18 cellular contexts compared by ENCODE assay signal in genomic region chr18:79427368-79428225, GRCh38. TPM values are rescaled to one million over a fixed set of nuclear protein-coding genes. Genes with fewer than 3 reads are reported as not detected.
A peak's percentile ranks its signal among the peaks of the same experiment; 100 is the strongest.
DNase-seq lines count a peak whose midpoint lies in the region; ATAC-seq lines count a peak whose summit lies in the region.
"Had no signal": no experiment of that assay in that cellular context is flagged by ENCODE, and none has a peak within 500 bp of the region (broad histone marks: within the 10 kb centered on the region; RNA-seq: fewer than 3 reads in every experiment).

No MANE protein-coding gene starts in this region.

- H3K27ac ChIP-seq in right cardiac atrium (ENCODE audit: low read length), result no peak overlapping the region
- H3K27ac ChIP-seq in SJCRH30, result no peak overlapping the region
- H3K27ac ChIP-seq in mesenchymal stem cell (ENCODE audit: low read length, poor library complexity, severe bottlenecking), result no peak overlapping the region
- no peak overlapping the region for H3K27ac ChIP-seq in neuronal stem cell (replicated peaks; ENCODE audit: low read length)
- H3K27ac ChIP-seq: BLaER1 treated with 17β-estradiol and CSF1 and Interleukin-3, amounts not matched to agents 10 nM and 100 nM had no signal

- no peak for ATAC-seq in right cardiac atrium
- no peak for ATAC-seq in Right ventricle myocardium superior (ENCODE audit: poor library complexity)
- no peak for ATAC-seq in GM18909 (IDR thresholded peaks at IDR 0.05; ENCODE audit: poor library complexity, unreplicated experiment)
- ATAC-seq: CD8-positive, alpha-beta T cell; HepG2 had no signal

- no peaks in the 10 kb centered on the region for H3K27me3 ChIP-seq in right cardiac atrium (ENCODE audit: control insufficient read depth, insufficient read depth)
- H3K27me3 ChIP-seq in SJCRH30, result no peaks in the 10 kb centered on the region
- H3K27me3 ChIP-seq in mesenchymal stem cell (ENCODE audit: control insufficient read depth in 1 of 2, insufficient read depth in 1 of 2, low read length in 2 of 2), result peaks cover 13 to 17% of the 10 kb centered on the region in 2 experiments
- H3K27me3 ChIP-seq in neuronal stem cell (ENCODE audit: control insufficient read depth in 3 of 3, insufficient read depth in 3 of 3, low read depth in 1 of 3, low read length in 3 of 3), result no peaks in the 10 kb centered on the region

- H3K18ac ChIP-seq in mesenchymal stem cell (ENCODE audit: low read depth in 1 of 2, low read length in 2 of 2), result peak overlapping the region in 1 of 2 experiments; percentile 64
- H3K18ac ChIP-seq in neuronal stem cell (ENCODE audit: low read length), result peak overlapping the region; percentile 71

- DNase-seq in right cardiac atrium, result peak in 2 of 3 donors; percentile 61 to 66
- no peak for DNase-seq in Right ventricle myocardium superior
- peak; percentile 13 to 42 for DNase-seq in SJCRH30
- DNase-seq in mesenchymal stem cell, result no peak
- DNase-seq in neuronal stem cell (ENCODE audit: low spot score), result no peak
- DNase-seq in C1 segment of cervical spinal cord (lab: John Stamatoyannopoulos, UW), result no peak
- no peak for DNase-seq in activated CD8-positive, alpha-beta memory T cell treated with anti-CD3 and anti-CD28 coated beads, Interleukin-2, amount 50 U/mL, for 4 hours
- DNase-seq: 8988T; AML-193; CD8-positive, alpha-beta T cell; DMS153; DMS79 treated with DMSO at 0.1 percent for 48 hours; EL; HCEC 1CT; HFFc6 had no signal

- H3K4ac ChIP-seq in mesenchymal stem cell (ENCODE audit: low read depth in 1 of 2, low read length in 2 of 2), result no peak overlapping the region
- H3K4ac ChIP-seq in neuronal stem cell (ENCODE audit: low read length), result no peak overlapping the region

- no peak overlapping the region for H2BK120ac ChIP-seq in mesenchymal stem cell (ENCODE audit: low read depth, low read length)
- no peak overlapping the region for H2BK120ac ChIP-seq in neuronal stem cell (ENCODE audit: low read depth, low read length)

- H3K14ac ChIP-seq in mesenchymal stem cell (ENCODE audit: low read length in 2 of 2), result no peak overlapping the region
- peak overlapping the region; percentile 38 for H3K14ac ChIP-seq in neuronal stem cell (ENCODE audit: low read length)

- H2BK15ac ChIP-seq in mesenchymal stem cell (ENCODE audit: low read depth, poor library complexity, severe bottlenecking) (no peak overlapping the region), neuronal stem cell (ENCODE audit: low read length) (peak overlapping the region; percentile 92)

- H2AFZ ChIP-seq in mesenchymal stem cell (ENCODE audit: low read depth, low read length) (no peak overlapping the region), neuronal stem cell (ENCODE audit: low read length) (no peak overlapping the region)

- H4K91ac ChIP-seq in mesenchymal stem cell (ENCODE audit: low read length) (no peak overlapping the region), neuronal stem cell (ENCODE audit: low read depth, low read length, poor library complexity) (no peak overlapping the region)

- H2AK5ac ChIP-seq in mesenchymal stem cell (ENCODE audit: low read length, severe bottlenecking), result no peak overlapping the region
- peak overlapping the region; percentile 95 for H2AK5ac ChIP-seq in neuronal stem cell (ENCODE audit: low read depth, low read length)

- H2BK5ac ChIP-seq in mesenchymal stem cell (ENCODE audit: low read depth, low read length, poor library complexity, severe bottlenecking) (no peak overlapping the region), neuronal stem cell (ENCODE audit: low read length) (no peak overlapping the region)

- H3K23ac ChIP-seq in mesenchymal stem cell (ENCODE audit: low read length in 2 of 2), result no peak overlapping the region
- H3K23ac ChIP-seq in neuronal stem cell (ENCODE audit: low read depth, low read length, poor library complexity), result peak overlapping the region; percentile 31

- H4K8ac ChIP-seq in mesenchymal stem cell (ENCODE audit: low read length), result peak overlapping the region; percentile 1
- H4K8ac ChIP-seq in neuronal stem cell (ENCODE audit: low read depth, low read length), result peak overlapping the region; percentile 65

- H3K4me1 ChIP-seq in right cardiac atrium (ENCODE audit: control insufficient read depth, insufficient read depth, low read length) (no peaks in the 10 kb centered on the region), SJCRH30 (no peaks in the 10 kb centered on the region), mesenchymal stem cell (ENCODE audit: control insufficient read depth, insufficient read depth, low read depth, low read length) (peaks cover 15% of the 10 kb centered on the region), neuronal stem cell (ENCODE audit: control insufficient read depth in 2 of 2, insufficient read depth in 1 of 2, low read depth in 1 of 2, low read length in 2 of 2) (peaks cover 0 to 7% of the 10 kb centered on the region in 2 donors)

- 76% methylated on average over 29 of the region's 29 CpGs for WGBS in right cardiac atrium
- WGBS in mesenchymal stem cell, result 55% methylated on average over 29 of the region's 29 CpGs
- whole genome bisulfite sequencing in neuronal stem cell (ENCODE audit: extremely low coverage in 2 of 2, insufficient read length in 2 of 2, insufficient replicate concordance in 1 of 2), 2 donors, result no CpG with 5 or more reads among the region's 29 CpGs

- no peak overlapping the region for H3K4me2 ChIP-seq in mesenchymal stem cell (ENCODE audit: low read length, poor library complexity, severe bottlenecking)
- H3K4me2 ChIP-seq in neuronal stem cell (ENCODE audit: insufficient read depth, low read length, poor library complexity, severe bottlenecking), result no peak overlapping the region

- H3K36me3 ChIP-seq in SJCRH30, result no peaks in the 10 kb centered on the region
- peaks cover 0 to 8% of the 10 kb centered on the region in 2 experiments for H3K36me3 ChIP-seq in mesenchymal stem cell (ENCODE audit: control insufficient read depth in 1 of 2, insufficient read depth in 2 of 2, low read depth in 1 of 2, low read length in 2 of 2)
- no peaks in the 10 kb centered on the region for H3K36me3 ChIP-seq in neuronal stem cell (replicated peaks in 1 of 2; ENCODE audit: control insufficient read depth in 2 of 2, insufficient read depth in 2 of 2, low read length in 2 of 2)

- intact Hi-C loops in right cardiac atrium (cut with DNase I), result no loop called here
- intact Hi-C loops in Right ventricle myocardium superior (cut with DNase I), result no loop called here

- H3K9ac ChIP-seq in mesenchymal stem cell (ENCODE audit: low read length) (no peak overlapping the region), neuronal stem cell (ENCODE audit: low read depth, low read length, poor library complexity) (peak overlapping the region; percentile 21)
- H3K9ac ChIP-seq: BLaER1 treated with 17β-estradiol and CSF1 and Interleukin-3, amounts not matched to agents 10 nM and 100 nM had no signal

- H3K9me3 ChIP-seq in right cardiac atrium (ENCODE audit: control insufficient read depth, low read length) (no peaks in the 10 kb centered on the region), SJCRH30 (replicated peaks) (no peaks in the 10 kb centered on the region), mesenchymal stem cell (ENCODE audit: control insufficient read depth, low read length) (no peaks in the 10 kb centered on the region), neuronal stem cell (replicated peaks in 1 of 2; ENCODE audit: control insufficient read depth in 2 of 2, insufficient read depth in 1 of 2, low read depth in 1 of 2, low read length in 2 of 2) (no peaks in the 10 kb centered on the region)
- H3K9me3 ChIP-seq: BLaER1 treated with 17β-estradiol and CSF1 and Interleukin-3, amounts not matched to agents 10 nM and 100 nM had no signal

- H2BK12ac ChIP-seq in mesenchymal stem cell (ENCODE audit: low read length in 2 of 2) (no peak overlapping the region), neuronal stem cell (ENCODE audit: low read length) (peak overlapping the region; percentile 73)

- H3K79me1 ChIP-seq in mesenchymal stem cell (replicated peaks; ENCODE audit: low read length, poor library complexity, severe bottlenecking) (peaks cover 2% of the 10 kb centered on the region), neuronal stem cell (ENCODE audit: low read depth, low read length) (peaks cover 6% of the 10 kb centered on the region)

- no peak overlapping the region for H3K4me3 ChIP-seq in right cardiac atrium (ENCODE audit: low read length)
- no peak overlapping the region for H3K4me3 ChIP-seq in SJCRH30
- H3K4me3 ChIP-seq in mesenchymal stem cell (ENCODE audit: insufficient read depth in 1 of 2, low read depth in 1 of 2, low read length in 2 of 2), result no peak overlapping the region
- no peak overlapping the region for H3K4me3 ChIP-seq in neuronal stem cell (ENCODE audit: low read length in 2 of 2)
- H3K4me3 ChIP-seq: BLaER1 treated with 17β-estradiol and CSF1 and Interleukin-3, amounts not matched to agents 10 nM and 100 nM had no signal

RNA-seq across cellular contexts. Expression of gene NFATC1, which starts 31.9 kb away (rescaled TPM):
- 10 to 100 TPM; 20.1 to 25.3 (median 20.8) TPM for total RNA-seq in right cardiac atrium
- 14.7 TPM for polyA plus RNA-seq in right cardiac atrium
- 19.8 TPM for total RNA-seq in Right ventricle myocardium superior
- 4.9 and 5.7 TPM in 2 replicates for total RNA-seq in SJCRH30 (2014; rRNA removed; shearing (Covaris generic))
- polyA plus RNA-seq in mesenchymal stem cell (2013, experiment 1 of 2), result 9.9 TPM
- polyA plus RNA-seq in mesenchymal stem cell (2013, experiment 2 of 2), result 10.1 TPM
- polyA plus RNA-seq in neuronal stem cell (2013, experiment 1 of 2), result 4.7 TPM
- 5.2 TPM for polyA plus RNA-seq in neuronal stem cell (2013, experiment 2 of 2)
- total RNA-seq: HepG2 had no signal
- polyA plus RNA-seq: HepG2 had no signal

Comparison
In these comparisons a context has a peak if more than half of its experiments do, and no peak if none do; other contexts are left out.
1. DNase-seq: peak in right cardiac atrium (2 of 3) and SJCRH30 (2 of 2); none in Right ventricle myocardium superior (single experiment), mesenchymal stem cell (single experiment), neuronal stem cell (single experiment), C1 segment of cervical spinal cord (0 of 14) and activated CD8-positive, alpha-beta memory T cell treated with anti-CD3 and anti-CD28 coated beads, Interleukin-2, amount 50 U/mL, for 4 hours (single experiment).